In genomic region chr20:38941726-38942389, GRCh38 we compare ENCODE assay signal across 33 cellular contexts. TPM values are rescaled to one million over a fixed set of nuclear protein-coding genes. Genes with fewer than 3 reads are reported as not detected.
DNase-seq lines count a peak whose midpoint lies in the region; ATAC-seq and TF ChIP-seq lines count a peak whose summit lies in the region.
"Had no signal": no experiment of that assay in that cellular context is flagged by ENCODE, and none has a peak within 500 bp of the region (broad histone marks: within the 10 kb centered on the region; RNA-seq: fewer than 3 reads in every experiment).

No MANE protein-coding gene starts in this region.

- no peak for ATAC-seq in activated CD8-positive, alpha-beta memory T cell treated with anti-CD3 and anti-CD28 coated beads, Interleukin-2, amount 10 ng/mL, durations not matched to agents 7 days and 5 days
- no peak for ATAC-seq in stimulated activated effector memory CD8-positive, alpha-beta T cell treated with anti-CD3 and anti-CD28 coated beads, Interleukin-12 subunit alpha, Interleukin-12 subunit beta, amount 100 ng/mL, for 72 hours
- ATAC-seq: gastroesophageal sphincter; naive thymus-derived CD4-positive, alpha-beta T cell; Right ventricle myocardium inferior; stimulated activated naive B cell treated with anti-CD40 and anti-IgM and Interleukin-4, amounts not matched to agents 10 μg/mL and 1 μg/mL and 100 μg/mL, for 72 hours had no signal

- WGBS in endodermal cell (ENCODE audit: insufficient coverage in 1 of 2, insufficient read length in 1 of 2), 2 experiments = 93 to 96% methylated on average over 5 of the region's 5 CpGs

- H3K36me3 Mint-ChIP-seq in activated CD8-positive, alpha-beta memory T cell treated with anti-CD3 and anti-CD28 coated beads, Interleukin-2, amount 10 ng/mL, durations not matched to agents 7 days and 5 days = peaks cover 41% of the 10 kb centered on the region
- H3K36me3 Mint-ChIP-seq in endodermal cell (ENCODE audit: low read depth) = peaks cover 42% of the 10 kb centered on the region
- H3K36me3 Mint-ChIP-seq in stimulated activated effector memory CD8-positive, alpha-beta T cell treated with anti-CD3 and anti-CD28 coated beads, Interleukin-12 subunit alpha, Interleukin-12 subunit beta, amount 100 ng/mL, for 72 hours = peaks cover 58% of the 10 kb centered on the region
- H3K36me3 Mint-ChIP-seq: stimulated activated naive B cell treated with anti-CD40 and anti-IgM and Interleukin-4, amounts not matched to agents 10 μg/mL and 1 μg/mL and 100 μg/mL, for 72 hours had no signal

- peaks cover 73% of the 10 kb centered on the region for H3K36me3 ChIP-seq in endodermal cell (ENCODE audit: control insufficient read depth, insufficient read depth, low read length)
- H3K36me3 ChIP-seq: colonic mucosa, left ventricle myocardium inferior, ovary, vagina had no signal

- H3K9me3 ChIP-seq in endodermal cell (ENCODE audit: control insufficient read depth, low read length) = no peaks in the 10 kb centered on the region
- H3K9me3 ChIP-seq: BLaER1 treated with 17β-estradiol and CSF1 and Interleukin-3, amounts not matched to agents 10 nM and 100 nM; colonic mucosa; esophagus squamous epithelium; gastroesophageal sphincter; left ventricle myocardium inferior; ovary; spleen; testis; vagina had no signal

- no peak overlapping the region for H3K27ac ChIP-seq in endodermal cell (ENCODE audit: low read depth, low read length)
- H3K27ac ChIP-seq: BLaER1 treated with 17β-estradiol and CSF1 and Interleukin-3, amounts not matched to agents 10 nM and 100 nM; colonic mucosa; left ventricle myocardium inferior; ovary; spleen; testis; vagina had no signal

- H3K27ac Mint-ChIP-seq in activated CD8-positive, alpha-beta memory T cell treated with anti-CD3 and anti-CD28 coated beads, Interleukin-2, amount 10 ng/mL, durations not matched to agents 7 days and 5 days = peak overlapping the region; percentile 8
- H3K27ac Mint-ChIP-seq in endodermal cell = no peak overlapping the region
- peak overlapping the region; percentile 74 for H3K27ac Mint-ChIP-seq in stimulated activated effector memory CD8-positive, alpha-beta T cell treated with anti-CD3 and anti-CD28 coated beads, Interleukin-12 subunit alpha, Interleukin-12 subunit beta, amount 100 ng/mL, for 72 hours
- H3K27ac Mint-ChIP-seq: activated CD4-positive, alpha-beta memory T cell treated with anti-CD3 and anti-CD28 coated beads for 36 hours; naive thymus-derived CD4-positive, alpha-beta T cell; stimulated activated naive B cell treated with anti-CD40 and anti-IgM and Interleukin-4, amounts not matched to agents 10 μg/mL and 1 μg/mL and 100 μg/mL, for 72 hours had no signal

- CTCF ChIA-PET in activated CD8-positive, alpha-beta memory T cell treated with anti-CD3 and anti-CD28 coated beads, Interleukin-2, amount 10 ng/mL, durations not matched to agents 7 days and 5 days (lab: Charles Lee) = interaction anchor here (1.0 to 2.6 kb wide), 3 partner anchors 16 to 109 kb away, joined by 3 to 10 read pairs (median 4); partner anchors contain the start of gene FAM83D

- no peak for DNase-seq in activated CD8-positive, alpha-beta memory T cell treated with anti-CD3 and anti-CD28 coated beads, Interleukin-2, amount 10 ng/mL, durations not matched to agents 7 days and 5 days
- DNase-seq in activated CD8-positive, alpha-beta memory T cell treated with anti-CD3 and anti-CD28 coated beads, Interleukin-2, amount 50 U/mL, for 48 hours = no peak
- DNase-seq in NB4 (ENCODE audit: low read depth) = no peak
- DNase-seq in endodermal cell = peak; percentile 31
- DNase-seq in stimulated activated effector memory CD8-positive, alpha-beta T cell treated with anti-CD3 and anti-CD28 coated beads, Interleukin-12 subunit alpha, Interleukin-12 subunit beta, amount 100 ng/mL, for 72 hours (ENCODE audit: low spot score in 2 of 2) = no peak
- no peak for DNase-seq in NCI-H2107 treated with DMSO at 0.1 percent for 48 hours (lab: John Stamatoyannopoulos, UW; ENCODE audit: unreplicated experiment)
- DNase-seq in activated effector memory CD4-positive, alpha-beta T cell treated with anti-CD3 and anti-CD28 coated beads, Interleukin-2, amount 50 U/mL, for 16 hours = no peak
- DNase-seq in amniotic stem cell (lab: John Stamatoyannopoulos, UW) = no peak
- DNase-seq: activated CD4-positive, alpha-beta memory T cell treated with anti-CD3 and anti-CD28 coated beads for 36 hours; activated CD4-positive, CD25-positive, alpha-beta regulatory T cell; colonic mucosa; effector memory CD4-positive, alpha-beta T cell; EL; esophagus squamous epithelium; hypothalamus; KG1; left ventricle myocardium inferior; MV-4-11; naive thymus-derived CD4-positive, alpha-beta T cell; NCI-H187; NCI-H345; NCI-H82; ovary; retina; spleen; stimulated activated CD4-positive, alpha-beta T cell treated with anti-CD3 and anti-CD28 coated beads, Interleukin-2, amount 100 ng/mL, for 48 hours; stimulated activated naive B cell treated with anti-CD40 and anti-IgM and Interleukin-4, amounts not matched to agents 10 μg/mL and 1 μg/mL and 100 μg/mL, for 72 hours; T-helper 9 cell; testis had no signal

- no peaks in the 10 kb centered on the region for H3K27me3 Mint-ChIP-seq in activated CD8-positive, alpha-beta memory T cell treated with anti-CD3 and anti-CD28 coated beads, Interleukin-2, amount 10 ng/mL, durations not matched to agents 7 days and 5 days
- H3K27me3 Mint-ChIP-seq in endodermal cell (ENCODE audit: insufficient read depth) = no peaks in the 10 kb centered on the region
- H3K27me3 Mint-ChIP-seq: activated CD4-positive, alpha-beta memory T cell treated with anti-CD3 and anti-CD28 coated beads for 36 hours; naive thymus-derived CD4-positive, alpha-beta T cell; stimulated activated naive B cell treated with anti-CD40 and anti-IgM and Interleukin-4, amounts not matched to agents 10 μg/mL and 1 μg/mL and 100 μg/mL, for 72 hours had no signal

- no peaks in the 10 kb centered on the region for H3K9me3 Mint-ChIP-seq in activated CD8-positive, alpha-beta memory T cell treated with anti-CD3 and anti-CD28 coated beads, Interleukin-2, amount 10 ng/mL, durations not matched to agents 7 days and 5 days (ENCODE audit: low read depth)
- no peaks in the 10 kb centered on the region for H3K9me3 Mint-ChIP-seq in endodermal cell
- no peaks in the 10 kb centered on the region for H3K9me3 Mint-ChIP-seq in stimulated activated effector memory CD8-positive, alpha-beta T cell treated with anti-CD3 and anti-CD28 coated beads, Interleukin-12 subunit alpha, Interleukin-12 subunit beta, amount 100 ng/mL, for 72 hours
- H3K9me3 Mint-ChIP-seq: activated CD4-positive, alpha-beta memory T cell treated with anti-CD3 and anti-CD28 coated beads for 36 hours; naive thymus-derived CD4-positive, alpha-beta T cell; stimulated activated naive B cell treated with anti-CD40 and anti-IgM and Interleukin-4, amounts not matched to agents 10 μg/mL and 1 μg/mL and 100 μg/mL, for 72 hours had no signal

- TF ChIP-seq POLR2A in NB4 (IDR thresholded peaks at IDR 0.05; ENCODE audit: extremely low read depth, insufficient read length) = no peak

- H3K4me1 Mint-ChIP-seq in activated CD8-positive, alpha-beta memory T cell treated with anti-CD3 and anti-CD28 coated beads, Interleukin-2, amount 10 ng/mL, durations not matched to agents 7 days and 5 days = peaks cover 12% of the 10 kb centered on the region
- peaks cover 3% of the 10 kb centered on the region for H3K4me1 Mint-ChIP-seq in endodermal cell
- H3K4me1 Mint-ChIP-seq in stimulated activated effector memory CD8-positive, alpha-beta T cell treated with anti-CD3 and anti-CD28 coated beads, Interleukin-12 subunit alpha, Interleukin-12 subunit beta, amount 100 ng/mL, for 72 hours = peaks cover 10% of the 10 kb centered on the region
- H3K4me1 Mint-ChIP-seq: stimulated activated naive B cell treated with anti-CD40 and anti-IgM and Interleukin-4, amounts not matched to agents 10 μg/mL and 1 μg/mL and 100 μg/mL, for 72 hours had no signal

- H3K4me3 ChIP-seq in NB4 (ENCODE audit: low read depth, low read length) (no peak overlapping the region), endodermal cell (ENCODE audit: low read length) (no peak overlapping the region)
- H3K4me3 ChIP-seq: BLaER1 treated with 17β-estradiol and CSF1 and Interleukin-3, amounts not matched to agents 10 nM and 100 nM; colonic mucosa; esophagus squamous epithelium; gastroesophageal sphincter; left ventricle myocardium inferior; ovary; spleen; testis; vagina had no signal

- no peaks in the 10 kb centered on the region for H3K4me1 ChIP-seq in endodermal cell (ENCODE audit: control insufficient read depth, insufficient read depth, low read length)
- H3K4me1 ChIP-seq: colonic mucosa, gastroesophageal sphincter, left ventricle myocardium inferior, spleen, testis, vagina had no signal

- peak; percentile 12 for TF ChIP-seq CTCF in NB4 (IDR thresholded peaks at IDR 0.05; ENCODE audit: low read depth, low read length)
- peak; percentile 48 for TF ChIP-seq CTCF in endodermal cell (conservative IDR thresholded peaks at IDR 0.05)

- no peak overlapping the region for H3K9ac ChIP-seq in endodermal cell (ENCODE audit: extremely low read depth, low read length, poor library complexity, severe bottlenecking)
- H3K9ac ChIP-seq: BLaER1 treated with 17β-estradiol and CSF1 and Interleukin-3, amounts not matched to agents 10 nM and 100 nM had no signal

- H3K4me3 Mint-ChIP-seq in activated CD8-positive, alpha-beta memory T cell treated with anti-CD3 and anti-CD28 coated beads, Interleukin-2, amount 10 ng/mL, durations not matched to agents 7 days and 5 days = no peak overlapping the region
- H3K4me3 Mint-ChIP-seq in endodermal cell = no peak overlapping the region
- H3K4me3 Mint-ChIP-seq in stimulated activated effector memory CD8-positive, alpha-beta T cell treated with anti-CD3 and anti-CD28 coated beads, Interleukin-12 subunit alpha, Interleukin-12 subunit beta, amount 100 ng/mL, for 72 hours = no peak overlapping the region
- H3K4me3 Mint-ChIP-seq: activated CD4-positive, alpha-beta memory T cell treated with anti-CD3 and anti-CD28 coated beads for 36 hours; naive thymus-derived CD4-positive, alpha-beta T cell; stimulated activated naive B cell treated with anti-CD40 and anti-IgM and Interleukin-4, amounts not matched to agents 10 μg/mL and 1 μg/mL and 100 μg/mL, for 72 hours had no signal

- H3K27me3 ChIP-seq in endodermal cell (ENCODE audit: control insufficient read depth, insufficient read depth, low read length, poor library complexity, severe bottlenecking) = no peaks in the 10 kb centered on the region
- H3K27me3 ChIP-seq: BLaER1 treated with 17β-estradiol and CSF1 and Interleukin-3, amounts not matched to agents 10 nM and 100 nM; colonic mucosa; esophagus squamous epithelium; gastroesophageal sphincter; ovary; spleen; testis; vagina had no signal

RNA-seq across cellular contexts. Expression of gene FAM83D, which starts 15.6 kb away (rescaled TPM):
- total RNA-seq in activated CD8-positive, alpha-beta memory T cell treated with anti-CD3 and anti-CD28 coated beads, Interleukin-2, amount 10 ng/mL, durations not matched to agents 7 days and 5 days = 10 to 100 TPM; 23.1 to 28.4 TPM
- 10 to 100 TPM; 34.8 to 39.9 TPM for total RNA-seq in endodermal cell
- polyA plus RNA-seq in endodermal cell (2013, experiment 1 of 2) = 40.6 TPM
- polyA plus RNA-seq in endodermal cell (2013, experiment 2 of 2) = 37.0 TPM

RNA-seq across cellular contexts. Expression of gene DHX35, which starts 20.3 kb away (rescaled TPM):
- 10 to 100 TPM; 10.5 to 12.9 TPM for total RNA-seq in activated CD8-positive, alpha-beta memory T cell treated with anti-CD3 and anti-CD28 coated beads, Interleukin-2, amount 10 ng/mL, durations not matched to agents 7 days and 5 days
- total RNA-seq in endodermal cell = 10 to 100 TPM; 12.2 to 16.1 TPM
- 18.9 TPM for polyA plus RNA-seq in endodermal cell (2013, experiment 1 of 2)
- polyA plus RNA-seq in endodermal cell (2013, experiment 2 of 2) = 16.1 TPM
